8 cellular contexts compared by ENCODE assay signal in the genomic region with DNA sequence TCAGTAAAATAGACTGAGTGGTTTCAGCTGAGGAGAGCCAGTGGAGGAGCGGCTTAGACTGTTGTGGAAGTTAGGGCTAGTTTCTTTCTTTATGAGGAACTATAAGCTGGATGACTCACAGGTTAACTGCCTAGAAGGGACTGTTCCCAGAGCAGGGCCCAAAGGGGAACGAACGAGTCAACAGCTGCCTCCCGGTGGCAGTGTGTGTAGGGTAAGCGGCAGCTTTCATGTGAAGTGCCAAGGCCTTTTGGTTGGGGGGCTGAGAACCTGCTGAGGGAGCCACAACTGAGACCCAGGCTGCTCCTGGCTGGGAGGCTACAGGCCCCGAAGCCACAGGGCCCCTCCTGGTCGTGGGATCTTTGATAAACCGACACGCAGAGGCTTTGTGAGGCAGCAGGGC. TPM values are rescaled to one million over a fixed set of nuclear protein-coding genes. Genes with fewer than 3 reads are reported as not detected.
DNase-seq lines count a peak whose midpoint lies in the region; ATAC-seq and TF ChIP-seq lines count a peak whose summit lies in the region.

No MANE protein-coding gene starts in this region.

- TF ChIP-seq CTCF in foreskin keratinocyte (conservative IDR thresholded peaks at IDR 0.05) = peak; percentile 30
- no peak for TF ChIP-seq CTCF in breast epithelium (IDR thresholded peaks at IDR 0.05)

- H3K27me3 ChIP-seq in HUES48 (ENCODE audit: control insufficient read depth, insufficient read depth, low read length) (no peaks in the 10 kb centered on the region), foreskin keratinocyte (no peaks in the 10 kb centered on the region), breast epithelium (no peaks in the 10 kb centered on the region)
- H3K27me3 ChIP-seq in effector memory CD4-positive, alpha-beta T cell (replicated peaks; ENCODE audit: control insufficient read depth, insufficient read depth, low read length, poor library complexity, severe bottlenecking) = no peaks in the 10 kb centered on the region

- ATAC-seq in foreskin keratinocyte = peak; percentile 59

- H3K27ac ChIP-seq in HUES48 (ENCODE audit: low read depth, low read length) = peak overlapping the region; percentile 32
- H3K27ac ChIP-seq in foreskin keratinocyte = no peak overlapping the region
- no peak overlapping the region for H3K27ac ChIP-seq in effector memory CD4-positive, alpha-beta T cell (ENCODE audit: insufficient read depth, low read length, poor library complexity, severe bottlenecking)
- H3K27ac ChIP-seq in breast epithelium = no peak overlapping the region

- no peaks in the 10 kb centered on the region for H3K9me3 ChIP-seq in HUES48 (ENCODE audit: control insufficient read depth, insufficient read depth, low read length)
- no peaks in the 10 kb centered on the region for H3K9me3 ChIP-seq in effector memory CD4-positive, alpha-beta T cell (ENCODE audit: control insufficient read depth, low read length)
- H3K9me3 ChIP-seq in breast epithelium = no peaks in the 10 kb centered on the region

- no peak overlapping the region for H3K4me3 ChIP-seq in HUES48 (ENCODE audit: low read depth, low read length)
- no peak overlapping the region for H3K4me3 ChIP-seq in effector memory CD4-positive, alpha-beta T cell (ENCODE audit: insufficient read depth, low read depth, low read length, poor library complexity, severe bottlenecking)
- no peak overlapping the region for H3K4me3 ChIP-seq in breast epithelium

- intact Hi-C loops in breast epithelium (cut with DNase I; ENCODE audit: low total_unique reads) = no loop called here

- H3K36me3 ChIP-seq in HUES48 (ENCODE audit: control insufficient read depth, insufficient read depth, low read length) (peaks cover 89% of the 10 kb centered on the region), breast epithelium (peaks cover 28% of the 10 kb centered on the region)
- peaks cover 88% of the 10 kb centered on the region for H3K36me3 ChIP-seq in effector memory CD4-positive, alpha-beta T cell (ENCODE audit: control insufficient read depth, insufficient read depth, low read length)

- no peak for TF ChIP-seq POLR2A in breast epithelium (IDR thresholded peaks at IDR 0.05)

- H3K9ac ChIP-seq in HUES48 (ENCODE audit: low read depth, low read length) = no peak overlapping the region

- DNase-seq in UCSD-AML1 (lab: John Stamatoyannopoulos, UW; ENCODE audit: unreplicated experiment) (peak; percentile 62), foreskin keratinocyte (peak in 1 of 2 donors; percentile 26), superior temporal gyrus (ENCODE audit: extremely low spot score) (no peak), breast epithelium (ENCODE audit: low spot score in 2 of 2) (no peak), 8988T (no peak)
- peak; percentile 70 for DNase-seq in stimulated activated CD4-positive, alpha-beta T cell treated with anti-CD3 and anti-CD28 coated beads, Interleukin-4, amount 100 ng/mL, for 24 hours
- DNase-seq in effector memory CD4-positive, alpha-beta T cell = no peak

- H3K4me1 ChIP-seq in HUES48 (ENCODE audit: control insufficient read depth, insufficient read depth, low read length) (peaks cover 19% of the 10 kb centered on the region), foreskin keratinocyte (no peaks in the 10 kb centered on the region), breast epithelium (peaks cover 0 to 9% of the 10 kb centered on the region in 2 donors)
- H3K4me1 ChIP-seq in effector memory CD4-positive, alpha-beta T cell (ENCODE audit: control insufficient read depth, insufficient read depth, low read length, poor library complexity, severe bottlenecking) = peaks cover 3% of the 10 kb centered on the region

RNA-seq across cellular contexts. Expression of gene SQSTM1, which starts 7.0 kb away (rescaled TPM):
- total RNA-seq in foreskin keratinocyte = 95.8 and 127 TPM in 2 replicates
- polyA plus RNA-seq in foreskin keratinocyte = 109 and 123 TPM in 2 replicates
- 100 to 1,000 TPM; 407 to 695 (median 462) TPM for total RNA-seq in breast epithelium

RNA-seq across cellular contexts. Expression of gene MGAT4B, which starts 21.0 kb away (rescaled TPM):
- total RNA-seq in foreskin keratinocyte = 113 and 121 TPM in 2 replicates
- polyA plus RNA-seq in foreskin keratinocyte = 100 and 109 TPM in 2 replicates
- total RNA-seq in breast epithelium = 10 to 100 TPM; 43.0 to 73.7 (median 54.6) TPM

RNA-seq across cellular contexts. Expression of gene MRNIP, which starts 30.9 kb away (rescaled TPM):
- total RNA-seq in foreskin keratinocyte (12.9 and 13.8 TPM in 2 replicates), breast epithelium (10 to 100 TPM; 32.3 to 67.2 (median 48.8) TPM)
- polyA plus RNA-seq in foreskin keratinocyte = 13.6 and 16.4 TPM in 2 replicates

RNA-seq across cellular contexts. Expression of gene LTC4S, which starts 33.9 kb away (rescaled TPM):
- total RNA-seq in foreskin keratinocyte = 0.60 and 0.71 TPM in 2 replicates
- polyA plus RNA-seq in foreskin keratinocyte = 0.58 and 0.80 TPM in 2 replicates
- total RNA-seq in breast epithelium = 1 to 10 TPM; 3.8 to 8.8 (median 6.7) TPM

Comparison
In these comparisons a context has a peak if more than half of its experiments do, and no peak if none do; other contexts are left out.
1. DNase-seq: peak in UCSD-AML1 (single experiment) and stimulated activated CD4-positive, alpha-beta T cell treated with anti-CD3 and anti-CD28 coated beads, Interleukin-4, amount 100 ng/mL, for 24 hours (single experiment); none in effector memory CD4-positive, alpha-beta T cell (0 of 3), superior temporal gyrus (single experiment), breast epithelium (0 of 2) and 8988T (single experiment).